ENCODE assay signal across 11 cellular contexts in the genomic region with DNA sequence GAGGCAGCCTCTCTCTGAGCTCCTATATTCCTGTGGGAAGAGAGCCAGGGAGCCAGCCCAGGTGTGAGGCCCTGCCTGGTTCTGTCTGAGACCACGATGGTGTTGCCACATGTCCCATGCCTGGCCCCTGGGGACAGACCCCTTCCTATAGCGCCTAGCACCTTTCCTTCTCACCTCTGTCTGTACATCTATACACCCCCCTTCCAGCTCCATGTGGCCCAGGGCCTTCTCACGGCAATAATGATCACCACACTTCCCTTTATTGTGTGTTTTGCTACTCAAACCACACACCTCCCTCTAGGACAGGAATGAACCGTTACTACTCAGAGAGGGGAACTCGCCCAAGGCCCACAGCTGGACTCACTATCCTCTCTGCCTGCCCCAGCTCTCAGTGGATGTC.
DNase-seq lines count a peak whose midpoint lies in the region; ATAC-seq and TF ChIP-seq lines count a peak whose summit lies in the region.
"Had no signal": no experiment of that assay in that cellular context is flagged by ENCODE, and none has a peak within 500 bp of the region (broad histone marks: within the 10 kb centered on the region; RNA-seq: fewer than 3 reads in every experiment).

No MANE protein-coding gene starts in this region.

- peaks cover 56% of the 10 kb centered on the region for H4K20me1 ChIP-seq in DND-41 (ENCODE audit: insufficient read depth, low read length)

- H3K27ac Mint-ChIP-seq in activated naive CD8-positive, alpha-beta T cell treated with anti-CD3 and anti-CD28 coated beads, Interleukin-2, amount 50 U/mL, for 24 hours: peak overlapping the region; percentile 100

- H3K79me2 ChIP-seq in DND-41 (ENCODE audit: insufficient read depth, low read length): peaks cover 94% of the 10 kb centered on the region

- H3K4me1 Mint-ChIP-seq in activated naive CD8-positive, alpha-beta T cell treated with anti-CD3 and anti-CD28 coated beads, Interleukin-2, amount 50 U/mL, for 24 hours: peaks cover 88% of the 10 kb centered on the region

- H3K9ac ChIP-seq in DND-41 (ENCODE audit: low read depth, low read length): peak overlapping the region; percentile 7; the same call in 1 of the 2 replicates

- no peaks in the 10 kb centered on the region for H3K27me3 Mint-ChIP-seq in activated naive CD8-positive, alpha-beta T cell treated with anti-CD3 and anti-CD28 coated beads, Interleukin-2, amount 50 U/mL, for 24 hours

- no peak overlapping the region for H3K4me3 ChIP-seq in DND-41 (ENCODE audit: low read depth in 1 of 2, low read length in 2 of 2)
- no peak overlapping the region for H3K4me3 ChIP-seq in HL-60 (replicated peaks; ENCODE audit: insufficient read depth, low read length)

- peak; percentile 44 for DNase-seq in DND-41
- DNase-seq in HL-60 (ENCODE audit: low read depth in 1 of 2, low spot score in 1 of 2): peak in 1 of 2 experiments; percentile 85
- no peak for DNase-seq in activated naive CD8-positive, alpha-beta T cell treated with anti-CD3 and anti-CD28 coated beads, Interleukin-2, amount 50 U/mL, for 24 hours
- no peak for DNase-seq in NCI-H1105 (lab: John Stamatoyannopoulos, UW)
- DNase-seq in NK-92 (lab: John Stamatoyannopoulos, UW; ENCODE audit: unreplicated experiment): no peak
- no peak for DNase-seq in kidney glomerular epithelial cell (lab: John Stamatoyannopoulos, UW)
- DNase-seq: DMS153; stimulated activated CD4-positive, alpha-beta T cell treated with anti-CD3 and anti-CD28 coated beads, Interleukin-4, amount 100 ng/mL, for 4 hours had no signal

- H3K36me3 Mint-ChIP-seq in activated naive CD8-positive, alpha-beta T cell treated with anti-CD3 and anti-CD28 coated beads, Interleukin-2, amount 50 U/mL, for 24 hours (ENCODE audit: low read depth): peaks cover 87% of the 10 kb centered on the region

- ATAC-seq in DND-41 (ENCODE audit: insufficient read depth, low read depth) (peak; percentile 6; the same call in 1 of the 3 replicates), GM19395 (IDR thresholded peaks at IDR 0.05; ENCODE audit: unreplicated experiment) (peak; percentile 59), HG02763 (IDR thresholded peaks at IDR 0.05; ENCODE audit: unreplicated experiment) (no peak)
- ATAC-seq in activated naive CD8-positive, alpha-beta T cell treated with anti-CD3 and anti-CD28 coated beads, Interleukin-2, amount 50 U/mL, for 24 hours: no peak

- H3K27ac ChIP-seq in DND-41 (ENCODE audit: low read length): peak overlapping the region; percentile 99
- peak overlapping the region; percentile 68 for H3K27ac ChIP-seq in HL-60 (replicated peaks)

- TF ChIP-seq CTCF in DND-41 (IDR thresholded peaks at IDR 0.05; ENCODE audit: borderline replicate concordance, extremely low read depth, low read length, poor library complexity, severe bottlenecking): no peak
- TF ChIP-seq CTCF in HL-60 (IDR thresholded peaks at IDR 0.05; ENCODE audit: insufficient read depth, low read length): no peak

- H3K9me3 ChIP-seq in DND-41 (ENCODE audit: insufficient read depth, low read length, severe bottlenecking): no peaks in the 10 kb centered on the region

- H3K27me3 ChIP-seq in DND-41 (ENCODE audit: insufficient read depth, low read length, poor library complexity) (no peaks in the 10 kb centered on the region), HL-60 (ENCODE audit: insufficient read depth, poor library complexity, severe bottlenecking) (no peaks in the 10 kb centered on the region)

- peak overlapping the region; percentile 41 for H3K4me3 Mint-ChIP-seq in activated naive CD8-positive, alpha-beta T cell treated with anti-CD3 and anti-CD28 coated beads, Interleukin-2, amount 50 U/mL, for 24 hours
- H3K4me3 Mint-ChIP-seq: neural crest cell had no signal

- no peak overlapping the region for H2AFZ ChIP-seq in DND-41 (ENCODE audit: low read depth, low read length)

- H3K36me3 ChIP-seq in DND-41 (ENCODE audit: insufficient read depth, low read length): peaks cover 64% of the 10 kb centered on the region

- H3K9me3 Mint-ChIP-seq in activated naive CD8-positive, alpha-beta T cell treated with anti-CD3 and anti-CD28 coated beads, Interleukin-2, amount 50 U/mL, for 24 hours: no peaks in the 10 kb centered on the region
- H3K9me3 Mint-ChIP-seq: neural crest cell had no signal

- no peak overlapping the region for H3K4me2 ChIP-seq in DND-41 (ENCODE audit: insufficient read depth, low read length)

- peaks cover 55% of the 10 kb centered on the region for H3K4me1 ChIP-seq in DND-41 (ENCODE audit: insufficient read depth, low read length)

Comparison
In these comparisons a context has a peak if more than half of its experiments do, and no peak if none do; other contexts are left out.
1. ATAC-seq: peak in DND-41 (single experiment) and GM19395 (single experiment); none in activated naive CD8-positive, alpha-beta T cell treated with anti-CD3 and anti-CD28 coated beads, Interleukin-2, amount 50 U/mL, for 24 hours (single experiment) and HG02763 (single experiment).